ENCODE assay signal across 1 cellular context in the genomic region with DNA sequence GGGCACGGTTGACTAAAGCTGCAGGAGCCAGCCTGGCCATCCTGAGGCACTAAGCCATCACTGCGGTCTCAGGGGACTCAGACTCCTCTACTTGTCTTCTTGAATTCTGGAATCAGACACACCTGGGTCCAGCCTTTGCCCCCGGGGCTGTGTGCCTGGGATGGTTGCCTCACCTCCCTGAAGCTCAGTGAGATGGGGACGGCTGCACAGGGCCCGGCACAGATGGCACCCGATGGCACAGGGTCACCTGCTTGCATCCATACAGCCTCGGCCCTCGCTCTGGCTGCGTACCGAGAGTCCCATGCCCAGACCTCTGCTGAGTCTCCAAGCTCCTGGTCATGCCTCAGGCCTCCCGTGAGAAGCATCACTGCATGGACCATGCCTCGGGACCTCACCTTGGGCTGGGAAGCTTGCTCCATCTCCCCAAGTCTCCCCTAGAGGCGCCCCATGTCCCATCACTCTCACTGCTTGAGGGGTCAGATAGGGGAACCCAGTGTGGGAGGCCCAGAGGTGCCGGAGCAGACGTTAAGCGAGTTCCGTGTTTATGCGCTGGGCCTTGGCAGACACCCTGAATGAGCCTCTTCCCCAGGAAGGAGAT.
TF ChIP-seq lines count a peak whose summit lies in the region.

No MANE protein-coding gene starts in this region.

TF ChIP-seq in H1, 55 proteins besides CTCF, POLR2A, EP300 and RAD21 (continued from another document):
- TF ChIP-seq, protein P1, sequence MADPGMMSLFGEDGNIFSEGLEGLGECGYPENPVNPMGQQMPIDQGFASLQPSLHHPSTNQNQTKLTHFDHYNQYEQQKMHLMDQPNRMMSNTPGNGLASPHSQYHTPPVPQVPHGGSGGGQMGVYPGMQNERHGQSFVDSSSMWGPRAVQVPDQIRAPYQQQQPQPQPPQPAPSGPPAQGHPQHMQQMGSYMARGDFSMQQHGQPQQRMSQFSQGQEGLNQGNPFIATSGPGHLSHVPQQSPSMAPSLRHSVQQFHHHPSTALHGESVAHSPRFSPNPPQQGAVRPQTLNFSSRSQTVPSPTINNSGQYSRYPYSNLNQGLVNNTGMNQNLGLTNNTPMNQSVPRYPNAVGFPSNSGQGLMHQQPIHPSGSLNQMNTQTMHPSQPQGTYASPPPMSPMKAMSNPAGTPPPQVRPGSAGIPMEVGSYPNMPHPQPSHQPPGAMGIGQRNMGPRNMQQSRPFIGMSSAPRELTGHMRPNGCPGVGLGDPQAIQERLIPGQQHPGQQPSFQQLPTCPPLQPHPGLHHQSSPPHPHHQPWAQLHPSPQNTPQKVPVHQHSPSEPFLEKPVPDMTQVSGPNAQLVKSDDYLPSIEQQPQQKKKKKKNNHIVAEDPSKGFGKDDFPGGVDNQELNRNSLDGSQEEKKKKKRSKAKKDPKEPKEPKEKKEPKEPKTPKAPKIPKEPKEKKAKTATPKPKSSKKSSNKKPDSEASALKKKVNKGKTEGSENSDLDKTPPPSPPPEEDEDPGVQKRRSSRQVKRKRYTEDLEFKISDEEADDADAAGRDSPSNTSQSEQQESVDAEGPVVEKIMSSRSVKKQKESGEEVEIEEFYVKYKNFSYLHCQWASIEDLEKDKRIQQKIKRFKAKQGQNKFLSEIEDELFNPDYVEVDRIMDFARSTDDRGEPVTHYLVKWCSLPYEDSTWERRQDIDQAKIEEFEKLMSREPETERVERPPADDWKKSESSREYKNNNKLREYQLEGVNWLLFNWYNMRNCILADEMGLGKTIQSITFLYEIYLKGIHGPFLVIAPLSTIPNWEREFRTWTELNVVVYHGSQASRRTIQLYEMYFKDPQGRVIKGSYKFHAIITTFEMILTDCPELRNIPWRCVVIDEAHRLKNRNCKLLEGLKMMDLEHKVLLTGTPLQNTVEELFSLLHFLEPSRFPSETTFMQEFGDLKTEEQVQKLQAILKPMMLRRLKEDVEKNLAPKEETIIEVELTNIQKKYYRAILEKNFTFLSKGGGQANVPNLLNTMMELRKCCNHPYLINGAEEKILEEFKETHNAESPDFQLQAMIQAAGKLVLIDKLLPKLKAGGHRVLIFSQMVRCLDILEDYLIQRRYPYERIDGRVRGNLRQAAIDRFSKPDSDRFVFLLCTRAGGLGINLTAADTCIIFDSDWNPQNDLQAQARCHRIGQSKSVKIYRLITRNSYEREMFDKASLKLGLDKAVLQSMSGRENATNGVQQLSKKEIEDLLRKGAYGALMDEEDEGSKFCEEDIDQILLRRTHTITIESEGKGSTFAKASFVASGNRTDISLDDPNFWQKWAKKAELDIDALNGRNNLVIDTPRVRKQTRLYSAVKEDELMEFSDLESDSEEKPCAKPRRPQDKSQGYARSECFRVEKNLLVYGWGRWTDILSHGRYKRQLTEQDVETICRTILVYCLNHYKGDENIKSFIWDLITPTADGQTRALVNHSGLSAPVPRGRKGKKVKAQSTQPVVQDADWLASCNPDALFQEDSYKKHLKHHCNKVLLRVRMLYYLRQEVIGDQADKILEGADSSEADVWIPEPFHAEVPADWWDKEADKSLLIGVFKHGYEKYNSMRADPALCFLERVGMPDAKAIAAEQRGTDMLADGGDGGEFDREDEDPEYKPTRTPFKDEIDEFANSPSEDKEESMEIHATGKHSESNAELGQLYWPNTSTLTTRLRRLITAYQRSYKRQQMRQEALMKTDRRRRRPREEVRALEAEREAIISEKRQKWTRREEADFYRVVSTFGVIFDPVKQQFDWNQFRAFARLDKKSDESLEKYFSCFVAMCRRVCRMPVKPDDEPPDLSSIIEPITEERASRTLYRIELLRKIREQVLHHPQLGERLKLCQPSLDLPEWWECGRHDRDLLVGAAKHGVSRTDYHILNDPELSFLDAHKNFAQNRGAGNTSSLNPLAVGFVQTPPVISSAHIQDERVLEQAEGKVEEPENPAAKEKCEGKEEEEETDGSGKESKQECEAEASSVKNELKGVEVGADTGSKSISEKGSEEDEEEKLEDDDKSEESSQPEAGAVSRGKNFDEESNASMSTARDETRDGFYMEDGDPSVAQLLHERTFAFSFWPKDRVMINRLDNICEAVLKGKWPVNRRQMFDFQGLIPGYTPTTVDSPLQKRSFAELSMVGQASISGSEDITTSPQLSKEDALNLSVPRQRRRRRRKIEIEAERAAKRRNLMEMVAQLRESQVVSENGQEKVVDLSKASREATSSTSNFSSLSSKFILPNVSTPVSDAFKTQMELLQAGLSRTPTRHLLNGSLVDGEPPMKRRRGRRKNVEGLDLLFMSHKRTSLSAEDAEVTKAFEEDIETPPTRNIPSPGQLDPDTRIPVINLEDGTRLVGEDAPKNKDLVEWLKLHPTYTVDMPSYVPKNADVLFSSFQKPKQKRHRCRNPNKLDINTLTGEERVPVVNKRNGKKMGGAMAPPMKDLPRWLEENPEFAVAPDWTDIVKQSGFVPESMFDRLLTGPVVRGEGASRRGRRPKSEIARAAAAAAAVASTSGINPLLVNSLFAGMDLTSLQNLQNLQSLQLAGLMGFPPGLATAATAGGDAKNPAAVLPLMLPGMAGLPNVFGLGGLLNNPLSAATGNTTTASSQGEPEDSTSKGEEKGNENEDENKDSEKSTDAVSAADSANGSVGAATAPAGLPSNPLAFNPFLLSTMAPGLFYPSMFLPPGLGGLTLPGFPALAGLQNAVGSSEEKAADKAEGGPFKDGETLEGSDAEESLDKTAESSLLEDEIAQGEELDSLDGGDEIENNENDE (IDR thresholded peaks at IDR 0.05; ENCODE audit: insufficient replicate concordance, low read length): no peak
- TF ChIP-seq EZH2 (IDR thresholded peaks at IDR 0.05; ENCODE audit: low read depth, low read length, severe bottlenecking) (no peak), TAF7 (optimal IDR thresholded peaks at IDR 0.05; ENCODE audit: borderline replicate concordance, low read depth, low read length) (no peak)
TF ChIP-seq in H1: peak in this region for 0.
